Comparison of ENCODE assay signal across 11 cellular contexts in genomic region chrX:21708116-21708515, GRCh38. TPM values are rescaled to one million over a fixed set of nuclear protein-coding genes. Genes with fewer than 3 reads are reported as not detected.
DNase-seq lines count a peak whose midpoint lies in the region; TF ChIP-seq lines count a peak whose summit lies in the region.
"Had no signal": no experiment of that assay in that cellular context is flagged by ENCODE, and none has a peak within 500 bp of the region (broad histone marks: within the 10 kb centered on the region; RNA-seq: fewer than 3 reads in every experiment).

No MANE protein-coding gene starts in this region.

- TF ChIP-seq CTCF in A673 (conservative IDR thresholded peaks at IDR 0.05; ENCODE audit: low read depth, low read length) = peak; percentile 51
- TF ChIP-seq CTCF in fibroblast of pulmonary artery (IDR thresholded peaks at IDR 0.05; ENCODE audit: low read length, missing control alignments) = peak; percentile 32
- peak in 1 of 2 donors; percentile 14 for TF ChIP-seq CTCF in right atrium auricular region (IDR thresholded peaks at IDR 0.05)

- no peaks in the 10 kb centered on the region for H3K27me3 ChIP-seq in A673 (replicated peaks; ENCODE audit: insufficient read depth, low read depth, low read length, poor library complexity)
- no peaks in the 10 kb centered on the region for H3K27me3 ChIP-seq in right atrium auricular region
- H3K27me3 ChIP-seq: BLaER1, esophagus muscularis mucosa had no signal

- H3K4me1 ChIP-seq in A673 (ENCODE audit: insufficient read depth, low read length, poor library complexity, severe bottlenecking) = no peaks in the 10 kb centered on the region
- no peaks in the 10 kb centered on the region for H3K4me1 ChIP-seq in right atrium auricular region
- H3K4me1 ChIP-seq: BLaER1 had no signal

- intact Hi-C loops in A673 (cut with micrococcal nuclease; ENCODE audit: unreplicated experiment) = no loop called here

- H3K9me3 ChIP-seq in A673 (ENCODE audit: low read depth, low read length, poor library complexity, severe bottlenecking) (no peaks in the 10 kb centered on the region), right atrium auricular region (peaks cover 0 to 12% of the 10 kb centered on the region in 2 donors)

- CTCF ChIA-PET in A673 (lab: Charles Lee) = interaction anchor here (1.2 kb wide), 1 partner anchor 268 kb away, joined by 3 read pairs; no protein-coding TSS in a partner anchor

- H3K4me3 ChIP-seq in A673 (ENCODE audit: low read depth, low read length, poor library complexity, severe bottlenecking) = no peak overlapping the region
- no peak overlapping the region for H3K4me3 ChIP-seq in fibroblast of pulmonary artery (replicated peaks; ENCODE audit: low read depth, low read length)
- no peak overlapping the region for H3K4me3 ChIP-seq in right atrium auricular region
- H3K4me3 ChIP-seq: BLaER1, esophagus muscularis mucosa had no signal

- no peaks in the 10 kb centered on the region for H3K36me3 ChIP-seq in A673 (ENCODE audit: insufficient read depth, low read length, poor library complexity, severe bottlenecking)
- H3K36me3 ChIP-seq in right atrium auricular region = peaks cover 6% of the 10 kb centered on the region
- H3K36me3 ChIP-seq: BLaER1 had no signal

- BruUV-seq in A673 (replicated peaks; lab: Mats Ljungman, UMichigan) = no TSS peak

- POLR2A ChIA-PET in A673 (lab: Charles Lee; ENCODE audit: low non-redundant PET) = no interaction called here

- DNase-seq in A673 (ENCODE audit: low spot score) (peak; percentile 25), GM19238 (ENCODE audit: insufficient read length, low spot score) (peak; percentile 5), OCI-M1 (lab: John Stamatoyannopoulos, UW) (peak; percentile 1), fibroblast of pulmonary artery (ENCODE audit: low read depth) (peak; percentile 16), amygdala (lab: John Stamatoyannopoulos, UW) (no peak), right atrium auricular region (ENCODE audit: low spot score) (no peak), NCI-H1417 treated with DMSO at 0.1 percent for 48 hours (lab: John Stamatoyannopoulos, UW) (no peak)
- DNase-seq in activated CD8-positive, alpha-beta memory T cell treated with anti-CD3 and anti-CD28 coated beads, Interleukin-2, amount 50 U/mL, for 48 hours = no peak
- DNase-seq: activated naive CD4-positive, alpha-beta T cell treated with anti-CD3 and anti-CD28 coated beads, Interleukin-2, amount 10 ng/mL, durations not matched to agents 7 days and 5 days had no signal

- H3K27ac ChIP-seq in A673 (ENCODE audit: low read depth, low read length, poor library complexity, severe bottlenecking) (no peak overlapping the region), right atrium auricular region (no peak overlapping the region)
- H3K27ac ChIP-seq: BLaER1, esophagus muscularis mucosa had no signal

RNA-seq across cellular contexts. Expression of gene SMPX, which starts 49.8 kb away (rescaled TPM):
- not detected in 2 replicates for total RNA-seq in A673 (2021)
- total RNA-seq in right atrium auricular region = 100 to 1,000 TPM; 403 to 651 TPM

RNA-seq across cellular contexts. Expression of gene KLHL34, which starts 50.0 kb away (rescaled TPM):
- not detected in 2 replicates for total RNA-seq in A673 (2021)
- 1 to 10 TPM; 1.1 to 2.2 TPM for total RNA-seq in right atrium auricular region

Comparison
In these comparisons a context has a peak if more than half of its experiments do, and no peak if none do; other contexts are left out.
1. DNase-seq: peak in A673 (single experiment), GM19238 (single experiment), OCI-M1 (single experiment) and fibroblast of pulmonary artery (single experiment); none in amygdala (0 of 56), right atrium auricular region (single experiment), NCI-H1417 treated with DMSO at 0.1 percent for 48 hours (single experiment) and activated CD8-positive, alpha-beta memory T cell treated with anti-CD3 and anti-CD28 coated beads, Interleukin-2, amount 50 U/mL, for 48 hours (single experiment).
2. RNA of gene SMPX, which starts 49.8 kb away (total RNA-seq): 403 to 651 TPM in right atrium auricular region; not detected in A673; every median in the first group is over 100 times any median in the second.